Comparison of ENCODE assay signal across 20 cellular contexts in genomic region chr10:113470372-113471240, GRCh38.
DNase-seq lines count a peak whose midpoint lies in the region; ATAC-seq and TF ChIP-seq lines count a peak whose summit lies in the region.
"Had no signal": no experiment of that assay in that cellular context is flagged by ENCODE, and none has a peak within 500 bp of the region (broad histone marks: within the 10 kb centered on the region; RNA-seq: fewer than 3 reads in every experiment).

No MANE protein-coding gene starts in this region.

- no peak overlapping the region for H2BK5ac ChIP-seq in neuronal stem cell (ENCODE audit: low read length)

- no peak overlapping the region for H3K4me3 ChIP-seq in breast epithelium
- H3K4me3 ChIP-seq in mammary epithelial cell (replicated peaks in 1 of 3; ENCODE audit: insufficient read depth in 1 of 3, low read depth in 2 of 3, low read length in 3 of 3) = no peak overlapping the region
- H3K4me3 ChIP-seq in neuronal stem cell (ENCODE audit: low read length in 2 of 2) = no peak overlapping the region
- H3K4me3 ChIP-seq: BLaER1, GM12878, GM23248 had no signal

- no peak for TF ChIP-seq POLR2A in breast epithelium (IDR thresholded peaks at IDR 0.05)

- BruUV-seq in mammary epithelial cell (replicated peaks; lab: Mats Ljungman, UMichigan) = no TSS peak

- WGBS in mammary epithelial cell (ENCODE audit: low coverage, missing lambda C conversion rate) = 61% methylated on average over 4 of the region's 5 CpGs
- no CpG with 5 or more reads among the region's 5 CpGs for WGBS in neuronal stem cell (ENCODE audit: extremely low coverage in 2 of 2, insufficient read length in 2 of 2, insufficient replicate concordance in 1 of 2), 2 donors

- H4K8ac ChIP-seq in neuronal stem cell (ENCODE audit: low read depth, low read length) = no peak overlapping the region

- H2AK5ac ChIP-seq in neuronal stem cell (ENCODE audit: low read depth, low read length) = no peak overlapping the region

- peak overlapping the region; percentile 67 for H3K18ac ChIP-seq in neuronal stem cell (ENCODE audit: low read length)

- in situ Hi-C loops in mammary epithelial cell (cut with MboI; ENCODE audit: low sequenced_read_pairs in 2 of 2) = no loop called here

- peaks cover 6 to 12% of the 10 kb centered on the region in 2 donors for H3K4me1 ChIP-seq in breast epithelium
- peaks cover 21% of the 10 kb centered on the region for H3K4me1 ChIP-seq in mammary epithelial cell (ENCODE audit: insufficient read depth, low read length)
- H3K4me1 ChIP-seq in neuronal stem cell (ENCODE audit: control insufficient read depth in 2 of 2, insufficient read depth in 1 of 2, low read depth in 1 of 2, low read length in 2 of 2) = no peaks in the 10 kb centered on the region

- TF ChIP-seq CTCF in breast epithelium (IDR thresholded peaks at IDR 0.05) (no peak), mammary epithelial cell (conservative IDR thresholded peaks at IDR 0.05 in 1 of 2, IDR thresholded peaks at IDR 0.05 in 1 of 2; ENCODE audit: extremely low read depth in 1 of 2, insufficient read depth in 1 of 2, low read depth in 1 of 2, low read length in 2 of 2) (no peak)

- H4K91ac ChIP-seq in neuronal stem cell (ENCODE audit: low read depth, low read length, poor library complexity) = no peak overlapping the region

- dilution Hi-C loops in mammary epithelial cell (cut with HindIII; ENCODE audit: low sequenced_read_pairs) = no loop called here

- peak; percentile 43 for ATAC-seq in sciatic nerve
- ATAC-seq in HG02852 (IDR thresholded peaks at IDR 0.05; ENCODE audit: unreplicated experiment) = no peak
- ATAC-seq: CD8-positive, alpha-beta T cell; GM12878 had no signal

- H3K27me3 ChIP-seq in breast epithelium (no peaks in the 10 kb centered on the region), mammary epithelial cell (ENCODE audit: insufficient read depth, low read length) (no peaks in the 10 kb centered on the region), neuronal stem cell (ENCODE audit: control insufficient read depth in 3 of 3, insufficient read depth in 3 of 3, low read depth in 1 of 3, low read length in 3 of 3) (no peaks in the 10 kb centered on the region)
- H3K27me3 ChIP-seq: BLaER1 had no signal

- H3K4me2 ChIP-seq in mammary epithelial cell (ENCODE audit: insufficient read depth, low read depth, low read length) (no peak overlapping the region), neuronal stem cell (ENCODE audit: insufficient read depth, low read length, poor library complexity, severe bottlenecking) (no peak overlapping the region)
- H3K4me2 ChIP-seq: BLaER1 had no signal

- H3K79me2 ChIP-seq in mammary epithelial cell (ENCODE audit: insufficient read depth, low read length) = no peaks in the 10 kb centered on the region

- H3K4ac ChIP-seq in neuronal stem cell (ENCODE audit: low read length) = no peak overlapping the region

- no peak overlapping the region for H2BK15ac ChIP-seq in neuronal stem cell (ENCODE audit: low read length)

- H3K36me3 ChIP-seq in breast epithelium (no peaks in the 10 kb centered on the region), mammary epithelial cell (ENCODE audit: insufficient read depth, low read length) (no peaks in the 10 kb centered on the region), neuronal stem cell (replicated peaks in 1 of 2; ENCODE audit: control insufficient read depth in 2 of 2, insufficient read depth in 2 of 2, low read length in 2 of 2) (no peaks in the 10 kb centered on the region)
- H3K36me3 ChIP-seq: BLaER1 had no signal

- no peaks in the 10 kb centered on the region for H3K9me3 ChIP-seq in breast epithelium
- H3K9me3 ChIP-seq in mammary epithelial cell (replicated peaks; ENCODE audit: insufficient read depth, low read length) = no peaks in the 10 kb centered on the region
- peaks cover 0 to 3% of the 10 kb centered on the region in 2 donors for H3K9me3 ChIP-seq in neuronal stem cell (replicated peaks in 1 of 2; ENCODE audit: control insufficient read depth in 2 of 2, insufficient read depth in 1 of 2, low read depth in 1 of 2, low read length in 2 of 2)
- H3K9me3 ChIP-seq: BLaER1 had no signal

- H3K27ac ChIP-seq in breast epithelium (peak overlapping the region; percentile 65 to 82), mammary epithelial cell (ENCODE audit: insufficient read depth, low read depth, low read length) (no peak overlapping the region), neuronal stem cell (replicated peaks; ENCODE audit: low read length) (no peak overlapping the region)
- H3K27ac ChIP-seq: 22Rv1, BLaER1, C4-2B, GM23248 had no signal

- no peak overlapping the region for H2BK12ac ChIP-seq in neuronal stem cell (ENCODE audit: low read length)

- H3K79me1 ChIP-seq in neuronal stem cell (ENCODE audit: low read depth, low read length) = no peaks in the 10 kb centered on the region

- H3K9ac ChIP-seq in mammary epithelial cell (ENCODE audit: insufficient read depth, low read length) = no peak overlapping the region
- H3K9ac ChIP-seq in neuronal stem cell (ENCODE audit: low read depth, low read length, poor library complexity) = no peak overlapping the region
- H3K9ac ChIP-seq: BLaER1, GM23248 had no signal

- H2BK120ac ChIP-seq in neuronal stem cell (ENCODE audit: low read depth, low read length) = no peak overlapping the region

- H3K14ac ChIP-seq in neuronal stem cell (ENCODE audit: low read length) = no peak overlapping the region

- no peak for DNase-seq in breast epithelium (ENCODE audit: low spot score in 2 of 2)
- no peak for DNase-seq in mammary epithelial cell
- DNase-seq in neuronal stem cell (ENCODE audit: low spot score) = no peak
- DNase-seq in sciatic nerve (ENCODE audit: low spot score) = no peak
- DNase-seq in SIG-M5 (lab: John Stamatoyannopoulos, UW) = no peak
- DNase-seq in SHP77 (lab: John Stamatoyannopoulos, UW) = no peak
- DNase-seq: CD4-positive, CD25-positive, alpha-beta regulatory T cell; CD8-positive, alpha-beta T cell; DMS 273 treated with DMSO at 0.1 percent for 48 hours; DMS79; EL; GDM1; H7; HCEC 1CT had no signal

- no peaks in the 10 kb centered on the region for H4K20me1 ChIP-seq in mammary epithelial cell (ENCODE audit: insufficient read depth, low read length)
- H4K20me1 ChIP-seq: BLaER1 had no signal

- intact Hi-C loops in breast epithelium (cut with DNase I; ENCODE audit: low total_unique reads) (no loop called here), mammary epithelial cell (cut with micrococcal nuclease) (no loop called here), sciatic nerve (cut with DNase I) (no loop called here)

- CTCF ChIA-PET in mammary epithelial cell (lab: Charles Lee; ENCODE audit: low non-redundant PET) = no interaction called here

- H2AFZ ChIP-seq in mammary epithelial cell (ENCODE audit: low read depth, low read length) (no peak overlapping the region), neuronal stem cell (ENCODE audit: low read length) (no peak overlapping the region)
- H2AFZ ChIP-seq: GM23248 had no signal

- no peak overlapping the region for H3K23ac ChIP-seq in neuronal stem cell (ENCODE audit: low read depth, low read length, poor library complexity)

Comparison
In these comparisons a context has a peak if more than half of its experiments do, and no peak if none do; other contexts are left out.
1. H3K27ac ChIP-seq: peak in breast epithelium (2 of 2); none in mammary epithelial cell (single experiment) and neuronal stem cell (single experiment).